ENCODE assay signal across 8 cellular contexts in genomic region chr11:107018274-107018901, GRCh38. TPM values are rescaled to one million over a fixed set of nuclear protein-coding genes. Genes with fewer than 3 reads are reported as not detected.
DNase-seq lines count a peak whose midpoint lies in the region; ATAC-seq and TF ChIP-seq lines count a peak whose summit lies in the region.

GUCY1A2 (minus strand) TSS chr11:107018476; CDS start chr11:107018055, 421 bp downstream.

- H3K4me1 ChIP-seq in SJCRH30: no peaks in the 10 kb centered on the region
- peaks cover 3 to 9% of the 10 kb centered on the region in 2 donors for H3K4me1 ChIP-seq in neuronal stem cell (ENCODE audit: control insufficient read depth in 2 of 2, insufficient read depth in 1 of 2, low read depth in 1 of 2, low read length in 2 of 2)

- H2AFZ ChIP-seq in neuronal stem cell (ENCODE audit: low read length): peak within 1 kb of the TSS; percentile 86

- no peak within 1 kb of the TSS for H2BK5ac ChIP-seq in neuronal stem cell (ENCODE audit: low read length)

- peak; percentile 9 to 40 for DNase-seq in SJCRH30
- no peak for DNase-seq in fibroblast of mammary gland (ENCODE audit: low read depth)
- peak; percentile 38 for DNase-seq in neuronal stem cell (ENCODE audit: low spot score)
- DNase-seq in HCEC 1CT: no peak
- DNase-seq in stimulated activated naive CD4-positive, alpha-beta T cell (lab: John Stamatoyannopoulos, UW): no peak

- H3K23ac ChIP-seq in neuronal stem cell (ENCODE audit: low read depth, low read length, poor library complexity): no peak within 1 kb of the TSS

- H3K36me3 ChIP-seq in SJCRH30 (no peaks in the 10 kb centered on the region), neuronal stem cell (replicated peaks in 1 of 2; ENCODE audit: control insufficient read depth in 2 of 2, insufficient read depth in 2 of 2, low read length in 2 of 2) (no peaks in the 10 kb centered on the region)

- H3K79me1 ChIP-seq in neuronal stem cell (ENCODE audit: low read depth, low read length): no peaks in the 10 kb centered on the region

- H3K4me2 ChIP-seq in neuronal stem cell (ENCODE audit: insufficient read depth, low read length, poor library complexity, severe bottlenecking): peak within 1 kb of the TSS; percentile 92

- H3K27me3 ChIP-seq in SJCRH30: 0 out of 2 replicates have a peak, but pooled peaks cover 4% of the 10 kb centered on the region
- peaks cover 0 to 11% (median 3%) of the 10 kb centered on the region in 3 experiments for H3K27me3 ChIP-seq in neuronal stem cell (ENCODE audit: control insufficient read depth in 3 of 3, insufficient read depth in 3 of 3, low read depth in 1 of 3, low read length in 3 of 3)

- WGBS in neuronal stem cell (ENCODE audit: extremely low coverage in 2 of 2, insufficient read length in 2 of 2, insufficient replicate concordance in 1 of 2), 2 donors: no CpG with 5 or more reads among the region's 60 CpGs

- H2BK12ac ChIP-seq in neuronal stem cell (ENCODE audit: low read length): no peak within 1 kb of the TSS

- H3K4me3 ChIP-seq in SJCRH30 (peak within 1 kb of the TSS; percentile 56), fibroblast of mammary gland (ENCODE audit: control insufficient read depth, low read depth, low read length) (peak within 1 kb of the TSS; percentile 40), neuronal stem cell (ENCODE audit: low read length in 2 of 2) (peak within 1 kb of the TSS; percentile 47 to 86)

- peak; percentile 48 for ATAC-seq in GM18502 (IDR thresholded peaks at IDR 0.05; ENCODE audit: poor library complexity, unreplicated experiment)
- ATAC-seq in HG03045 (IDR thresholded peaks at IDR 0.05; ENCODE audit: unreplicated experiment): peak; percentile 38

- H2BK120ac ChIP-seq in neuronal stem cell (ENCODE audit: low read depth, low read length): no peak within 1 kb of the TSS

- TF ChIP-seq CTCF in 22Rv1 (IDR thresholded peaks at IDR 0.05): no peak
- TF ChIP-seq CTCF in fibroblast of mammary gland (conservative IDR thresholded peaks at IDR 0.05; ENCODE audit: control insufficient read depth, insufficient read depth, low read depth, low read length): no peak

- peak within 1 kb of the TSS; percentile 85 for H2BK15ac ChIP-seq in neuronal stem cell (ENCODE audit: low read length)

- H3K9ac ChIP-seq in neuronal stem cell (ENCODE audit: low read depth, low read length, poor library complexity): peak within 1 kb of the TSS; percentile 44

- H3K4ac ChIP-seq in neuronal stem cell (ENCODE audit: low read length): no peak within 1 kb of the TSS

- no peak within 1 kb of the TSS for H2AK5ac ChIP-seq in neuronal stem cell (ENCODE audit: low read depth, low read length)

- H3K14ac ChIP-seq in neuronal stem cell (ENCODE audit: low read length): peak within 1 kb of the TSS; percentile 4

- no peak within 1 kb of the TSS for H4K91ac ChIP-seq in neuronal stem cell (ENCODE audit: low read depth, low read length, poor library complexity)

- H4K8ac ChIP-seq in neuronal stem cell (ENCODE audit: low read depth, low read length): no peak within 1 kb of the TSS

- peak within 1 kb of the TSS; percentile 88 for H3K27ac ChIP-seq in 22Rv1
- H3K27ac ChIP-seq in SJCRH30: no peak within 1 kb of the TSS
- no peak within 1 kb of the TSS for H3K27ac ChIP-seq in neuronal stem cell (replicated peaks; ENCODE audit: low read length)

- no peaks in the 10 kb centered on the region for H3K9me3 ChIP-seq in SJCRH30 (replicated peaks)
- no peaks in the 10 kb centered on the region for H3K9me3 ChIP-seq in neuronal stem cell (replicated peaks in 1 of 2; ENCODE audit: control insufficient read depth in 2 of 2, insufficient read depth in 1 of 2, low read depth in 1 of 2, low read length in 2 of 2)

- H3K18ac ChIP-seq in neuronal stem cell (ENCODE audit: low read length): peak within 1 kb of the TSS; percentile 91

RNA-seq across cellular contexts. Expression of gene GUCY1A2, which starts in this region (rescaled TPM):
- total RNA-seq in SJCRH30 (2014; rRNA removed; shearing (Covaris generic)): 0.57 and 0.58 TPM in 2 replicates
- polyA plus RNA-seq in neuronal stem cell (2013, experiment 1 of 2): 0.50 TPM
- polyA plus RNA-seq in neuronal stem cell (2013, experiment 2 of 2): 0.50 TPM

Comparison
In these comparisons a context has a peak if more than half of its experiments do, and no peak if none do; other contexts are left out.
1. Peak in DNase-seq and H3K4me3 ChIP-seq in SJCRH30; RNA of the gene not detected or under 1 TPM.